Comparison of ENCODE assay signal across 1 cellular context in the genomic region with DNA sequence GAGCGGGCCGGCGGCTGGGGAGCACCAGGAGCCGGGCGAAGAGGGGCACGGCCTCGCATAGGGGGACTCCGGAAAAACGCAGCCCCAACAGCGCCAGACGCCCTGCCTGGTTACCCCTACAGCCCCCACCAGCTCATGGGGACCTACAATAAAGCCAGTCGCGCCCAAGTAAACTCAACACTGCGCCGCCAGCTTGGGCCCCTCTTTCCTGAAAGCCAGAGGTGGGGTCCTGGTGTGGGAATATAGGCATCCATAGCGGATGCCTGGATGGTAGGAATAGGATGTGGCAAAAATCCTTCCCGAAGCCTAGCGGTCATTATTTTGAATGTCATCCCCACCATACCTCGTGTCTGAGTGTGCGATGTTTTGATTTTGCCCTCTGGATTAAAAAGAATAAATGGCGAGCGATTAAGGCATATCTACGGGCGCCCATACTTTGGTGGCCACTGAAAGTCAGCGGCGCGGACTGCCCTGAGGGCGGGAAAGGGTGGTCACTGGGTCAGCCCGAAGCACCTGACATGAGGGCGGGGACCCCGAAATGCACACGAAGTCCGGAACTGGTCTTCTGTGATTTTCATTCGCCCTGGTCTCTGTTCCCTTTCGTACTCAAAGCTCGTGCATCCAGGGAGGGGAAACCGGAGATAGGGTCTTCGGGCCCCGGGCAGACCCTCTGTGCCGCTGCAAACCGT.
TF ChIP-seq lines count a peak whose summit lies in the region.

A gene with protein sequence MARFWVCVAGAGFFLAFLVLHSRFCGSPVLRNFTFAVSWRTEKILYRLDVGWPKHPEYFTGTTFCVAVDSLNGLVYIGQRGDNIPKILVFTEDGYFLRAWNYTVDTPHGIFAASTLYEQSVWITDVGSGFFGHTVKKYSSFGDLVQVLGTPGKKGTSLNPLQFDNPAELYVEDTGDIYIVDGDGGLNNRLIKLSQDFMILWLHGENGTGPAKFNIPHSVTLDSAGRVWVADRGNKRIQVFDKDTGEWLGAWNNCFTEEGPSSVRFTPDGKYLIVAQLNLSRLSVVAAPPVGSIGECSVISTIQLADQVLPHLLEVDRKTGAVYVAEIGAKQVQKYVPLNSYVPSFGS (plus strand): TSS at position 577 of the 689 bp plus-strand sequence. CDS start 184 bp downstream, outside the sequence.
A gene (minus strand): TSS at position 210 of the 689 bp plus-strand sequence. CDS start 847 bp downstream, outside the sequence.

TF ChIP-seq in H1, 55 proteins besides CTCF, POLR2A, EP300 and RAD21 (continued from another document):
- TF ChIP-seq SIRT6 (IDR thresholded peaks at IDR 0.05; ENCODE audit: low read length) = no peak
- peak; percentile 96 for TF ChIP-seq CREB1 (IDR thresholded peaks at IDR 0.05)
- peak; percentile 37; the same call in 1 of the 2 replicates for TF ChIP-seq KDM5A (IDR thresholded peaks at IDR 0.05; ENCODE audit: low read length)
- no peak for TF ChIP-seq RNF2 (IDR thresholded peaks at IDR 0.05; ENCODE audit: borderline replicate concordance, low read depth, low read length, missing control alignments, poor library complexity, severe bottlenecking)
TF ChIP-seq in H1: peak in this region for 19.
